In genomic region chr14:104137297-104138097, GRCh38 we compare ENCODE assay signal across 1 cellular context.
TF ChIP-seq lines count a peak whose summit lies in the region.

No MANE protein-coding gene starts in this region.

TF ChIP-seq in K562, 482 proteins besides CTCF, POLR2A, EP300 and RAD21 (continued from another document):
- 0 out of 2 replicates have a peak, but pooled peaks have one; percentile 10 for TF ChIP-seq ZBTB33 (CRISPR knock-in tag; IDR thresholded peaks at IDR 0.05)
TF ChIP-seq in K562: peak in this region for 4.
